In the genomic region with DNA sequence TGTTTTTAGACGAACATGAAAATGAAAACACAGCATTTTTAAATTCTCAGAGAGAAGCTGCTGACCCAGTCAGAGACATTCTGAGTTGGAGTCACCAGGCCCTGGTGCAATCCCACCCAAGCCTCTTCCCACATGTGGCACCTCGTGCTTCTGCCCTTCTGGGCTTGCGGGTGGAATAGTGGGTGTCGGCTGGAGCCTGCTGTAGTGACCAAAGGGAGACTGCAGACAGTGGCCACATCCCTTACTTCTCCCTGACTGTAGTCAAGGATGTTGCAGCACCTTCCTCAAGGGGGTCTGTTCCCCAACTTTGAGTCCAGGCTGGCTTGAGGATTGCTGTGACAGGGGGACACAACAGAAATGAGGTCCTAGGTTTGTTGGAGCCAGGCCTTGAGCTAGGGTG, we compare ENCODE assay signal across 22 cellular contexts.
A peak's percentile ranks its signal among the peaks of the same experiment; 100 is the strongest.
DNase-seq lines count a peak whose midpoint lies in the region; ATAC-seq, FAIRE-seq and TF ChIP-seq lines count a peak whose summit lies in the region.
"Had no signal": no experiment of that assay in that cellular context is flagged by ENCODE, and none has a peak within 500 bp of the region (broad histone marks: within the 10 kb centered on the region; RNA-seq: fewer than 3 reads in every experiment).

No MANE protein-coding gene starts in this region.

- no peak overlapping the region for H3K9ac ChIP-seq in BLaER1 treated with 17β-estradiol and CSF1 and Interleukin-3, amounts not matched to agents 10 nM and 100 nM

- WGBS in pancreas, 2 donors: 80 to 88% methylated on average over 4 of the region's 4 CpGs

- H3K4me3 ChIP-seq in BLaER1 treated with 17β-estradiol and CSF1 and Interleukin-3, amounts not matched to agents 10 nM and 100 nM: no peak overlapping the region
- H3K4me3 ChIP-seq in pancreas: no peak overlapping the region
- H3K4me3 ChIP-seq in MG63: no peak overlapping the region

- DNase-seq in islet precursor cell: peak; percentile 24
- DNase-seq in sciatic nerve (ENCODE audit: low spot score): peak; percentile 39
- DNase-seq in pancreas: no peak
- DNase-seq in effector CD8-positive, alpha-beta T cell (lab: John Stamatoyannopoulos, UW): no peak
- DNase-seq in MG63: no peak
- DNase-seq: C1 segment of cervical spinal cord, DND-41, H7, HFFc6, Kasumi-1, NCI-H1092 treated with DMSO at 0.1 percent for 48 hours, NCI-H146, NCI-H2029 treated with DMSO at 0.1 percent for 48 hours, NCI-H2171, NCI-H446 treated with DMSO at 0.1 percent for 48 hours, NCI-H69 had no signal

- intact Hi-C loops in sciatic nerve (cut with DNase I) (no loop called here), pancreas (cut with DNase I) (no loop called here)

- H3K27me3 ChIP-seq in BLaER1 treated with 17β-estradiol and CSF1 and Interleukin-3, amounts not matched to agents 10 nM and 100 nM: no peaks in the 10 kb centered on the region
- H3K27me3 ChIP-seq in pancreas: no peaks in the 10 kb centered on the region
- H3K27me3 ChIP-seq in MG63: no peaks in the 10 kb centered on the region

- peak overlapping the region in 3 of 11 experiments; percentile 17 to 44 (median 25); a peak in 4 of 22 replicates for H3K27ac ChIP-seq in BLaER1 treated with 17β-estradiol and CSF1 and Interleukin-3, amounts not matched to agents 10 nM and 100 nM
- H3K27ac ChIP-seq in VCaP (peak overlapping the region; percentile 93), pancreas (no peak overlapping the region)

- H3K36me3 ChIP-seq in BLaER1 treated with 17β-estradiol and CSF1 and Interleukin-3, amounts not matched to agents 10 nM and 100 nM: no peaks in the 10 kb centered on the region
- H3K36me3 ChIP-seq in pancreas (no peaks in the 10 kb centered on the region), MG63 (no peaks in the 10 kb centered on the region)

- no peaks in the 10 kb centered on the region for H4K20me1 ChIP-seq in BLaER1 treated with 17β-estradiol and CSF1 and Interleukin-3, amounts not matched to agents 10 nM and 100 nM

- no peak for FAIRE-seq in pancreas (lab: Jason Lieb, UNC)
- FAIRE-seq: A204.1 had no signal

- TF ChIP-seq CTCF in VCaP (conservative IDR thresholded peaks at IDR 0.05): no peak
- TF ChIP-seq CTCF in pancreas (IDR thresholded peaks at IDR 0.05): no peak

- H3K4me2 ChIP-seq in BLaER1 treated with 17β-estradiol and CSF1 and Interleukin-3, amounts not matched to agents 10 nM and 100 nM: peak overlapping the region in 9 of 11 experiments; percentile 9 to 44 (median 31); a peak in 12 of 22 replicates

- peaks cover 6 to 18% (median 15%) of the 10 kb centered on the region in 10 experiments; a peak in 16 of 20 replicates for H3K4me1 ChIP-seq in BLaER1 treated with 17β-estradiol and CSF1 and Interleukin-3, amounts not matched to agents 10 nM and 100 nM
- no peaks in the 10 kb centered on the region for H3K4me1 ChIP-seq in pancreas

- ATAC-seq in sciatic nerve: no peak
- no peak for ATAC-seq in pancreas
- ATAC-seq in HG02884 (IDR thresholded peaks at IDR 0.05; ENCODE audit: unreplicated experiment): no peak
- ATAC-seq: Panc1, Right ventricle myocardium inferior had no signal

- peaks cover 0 to 8% (median 4%) of the 10 kb centered on the region in 11 experiments; a peak in 10 of 22 replicates for H3K9me3 ChIP-seq in BLaER1 treated with 17β-estradiol and CSF1 and Interleukin-3, amounts not matched to agents 10 nM and 100 nM (replicated peaks in 1 of 11)
- H3K9me3 ChIP-seq in pancreas (no peaks in the 10 kb centered on the region), MG63 (0 out of 2 replicates have a peak, but pooled peaks cover 2% of the 10 kb centered on the region)

Comparison
In these comparisons a context has a peak if more than half of its experiments do, and no peak if none do; other contexts are left out.
1. DNase-seq: peak in islet precursor cell (single experiment) and sciatic nerve (single experiment); none in pancreas (0 of 6), effector CD8-positive, alpha-beta T cell (single experiment) and MG63 (single experiment).